In genomic region chr11:34053161-34053686, GRCh38 we compare ENCODE assay signal across 8 cellular contexts. TPM values are rescaled to one million over a fixed set of nuclear protein-coding genes. Genes with fewer than 3 reads are reported as not detected.
DNase-seq lines count a peak whose midpoint lies in the region; ATAC-seq, FAIRE-seq and TF ChIP-seq lines count a peak whose summit lies in the region.

No MANE protein-coding gene starts in this region.

- peak; percentile 64 for DNase-seq in H54 (ENCODE audit: insufficient read length, low spot score)
- peak; percentile 68 for DNase-seq in NCI-H1092 (lab: John Stamatoyannopoulos, UW)
- DNase-seq in T-helper 22 cell (ENCODE audit: low read depth), result peak; percentile 70
- peak; percentile 55 for DNase-seq in astrocyte (ENCODE audit: low read depth)
- peak; percentile 40 to 55 for DNase-seq in hippocampal formation (lab: John Stamatoyannopoulos, UW)
- peak; percentile 83 for DNase-seq in sciatic nerve (ENCODE audit: low spot score)

- H3K4me1 ChIP-seq in DOHH2 (ENCODE audit: control insufficient read depth, low read length), result peaks cover 46% of the 10 kb centered on the region
- H3K4me1 ChIP-seq in astrocyte (ENCODE audit: insufficient read depth, low read length), result peaks cover 9% of the 10 kb centered on the region

- peaks cover 7% of the 10 kb centered on the region for H3K36me3 Mint-ChIP-seq in astrocyte (ENCODE audit: low read depth, unreplicated experiment)

- H3K4me3 Mint-ChIP-seq in astrocyte (ENCODE audit: unreplicated experiment), result peak overlapping the region; percentile 100

- peak; percentile 24; the same call in 1 of the 2 replicates for TF ChIP-seq POLR2A in H54 (IDR thresholded peaks at IDR 0.05; ENCODE audit: low read depth, low read length)

- no peaks in the 10 kb centered on the region for H3K9me3 Mint-ChIP-seq in astrocyte (ENCODE audit: unreplicated experiment)

- H3K79me2 ChIP-seq in DOHH2 (ENCODE audit: control insufficient read depth, low read length) (peaks cover 68% of the 10 kb centered on the region), astrocyte (ENCODE audit: insufficient read depth, low read length) (peaks cover 62% of the 10 kb centered on the region)

- H3K27me3 Mint-ChIP-seq in astrocyte (ENCODE audit: low read depth, unreplicated experiment), result no peaks in the 10 kb centered on the region

- FAIRE-seq in H54 (lab: Jason Lieb, UNC) (no peak), astrocyte (lab: Jason Lieb, UNC) (no peak)

- H3F3A ChIP-seq in DOHH2 (ENCODE audit: control insufficient read depth, insufficient read depth), result peaks cover 14% of the 10 kb centered on the region

- H4K20me1 ChIP-seq in DOHH2 (ENCODE audit: control insufficient read depth, insufficient read depth, low read depth, low read length) (peaks cover 23% of the 10 kb centered on the region), astrocyte (ENCODE audit: insufficient read depth, low read length) (peaks cover 48% of the 10 kb centered on the region)

- H3K4me3 ChIP-seq in DOHH2 (ENCODE audit: low read length), result peak overlapping the region; percentile 80
- H3K4me3 ChIP-seq in astrocyte (ENCODE audit: insufficient read depth, low read depth, low read length), result peak overlapping the region; percentile 98

- peak overlapping the region; percentile 8 for H2AFZ ChIP-seq in astrocyte (ENCODE audit: low read depth, low read length)

- peak; percentile 75 for ATAC-seq in sciatic nerve
- no peak for ATAC-seq in HG02981 (IDR thresholded peaks at IDR 0.05; ENCODE audit: unreplicated experiment)

- H3K27ac Mint-ChIP-seq in astrocyte (ENCODE audit: unreplicated experiment), result peak overlapping the region; percentile 98

- H3K36me3 ChIP-seq in DOHH2 (ENCODE audit: control insufficient read depth, low read length), result peaks cover 61% of the 10 kb centered on the region
- peaks cover 7% of the 10 kb centered on the region for H3K36me3 ChIP-seq in astrocyte (ENCODE audit: insufficient read depth, low read length)

- H3K9me3 ChIP-seq in DOHH2 (ENCODE audit: control insufficient read depth, insufficient read depth, low read length) (no peaks in the 10 kb centered on the region), astrocyte (ENCODE audit: insufficient read depth, low read depth, low read length) (no peaks in the 10 kb centered on the region)

- peak overlapping the region; percentile 99 for H3K9ac ChIP-seq in astrocyte (ENCODE audit: low read length)

- intact Hi-C loops in sciatic nerve (cut with DNase I), result no loop called here

- no peaks in the 10 kb centered on the region for H3K9me2 ChIP-seq in DOHH2 (replicated peaks; ENCODE audit: control insufficient read depth, low read length)

- H3K27ac ChIP-seq in DOHH2 (ENCODE audit: low read depth, low read length), result peak overlapping the region; percentile 84
- H3K27ac ChIP-seq in astrocyte (ENCODE audit: low read depth, low read length), result peak overlapping the region; percentile 89

- H3K27me3 ChIP-seq in DOHH2 (ENCODE audit: control insufficient read depth, low read length), result no peaks in the 10 kb centered on the region
- H3K27me3 ChIP-seq in astrocyte (ENCODE audit: insufficient read depth, low read length), result no peaks in the 10 kb centered on the region

- H3K4me2 ChIP-seq in DOHH2 (ENCODE audit: low read length) (peak overlapping the region; percentile 70), astrocyte (ENCODE audit: low read length) (peak overlapping the region; percentile 93)

- no peak for TF ChIP-seq CTCF in DOHH2 (IDR thresholded peaks at IDR 0.05; ENCODE audit: low read depth, low read length, poor library complexity, severe bottlenecking)
- no peak for TF ChIP-seq CTCF in astrocyte (IDR thresholded peaks at IDR 0.05; ENCODE audit: insufficient read depth, low read depth, low read length)

- H3K4me1 Mint-ChIP-seq in astrocyte (ENCODE audit: low read depth, unreplicated experiment), result peaks cover 19% of the 10 kb centered on the region

RNA-seq across cellular contexts. Expression of gene CAPRIN1, which starts 1.7 kb away (rescaled TPM):
- 294 and 309 TPM in 2 replicates for total RNA-seq in astrocyte
- total RNA-seq in sciatic nerve, result 167 TPM

RNA-seq across cellular contexts. Expression of gene NAT10, which starts 52.2 kb away (rescaled TPM):
- total RNA-seq in astrocyte (31.9 and 32.2 TPM in 2 replicates), sciatic nerve (46.3 TPM)
